2 cellular contexts compared by ENCODE assay signal in genomic region chr7:138442822-138443221, GRCh38.
TF ChIP-seq lines count a peak whose summit lies in the region.

No MANE protein-coding gene starts in this region.

TF ChIP-seq in K562, 482 proteins besides CTCF, POLR2A, EP300 and RAD21:
- no peak for TF ChIP-seq THAP7 (CRISPR knock-in tag; IDR thresholded peaks at IDR 0.05)
- TF ChIP-seq CHAMP1 (IDR thresholded peaks at IDR 0.05), result 0 out of 2 replicates have a peak, but pooled peaks have one; percentile 17
- TF ChIP-seq ARID1B (IDR thresholded peaks at IDR 0.05), result 0 out of 2 replicates have a peak, but pooled peaks have one; percentile 22
- TF ChIP-seq NCOA2 (IDR thresholded peaks at IDR 0.05; ENCODE audit: partially characterized antibody in 2 of 2), result peak in 1 of 2 experiments; percentile 36
- TF ChIP-seq ZNF512 (tag; IDR thresholded peaks at IDR 0.05), result peak; percentile 90

TF ChIP-seq in H1, 55 proteins besides CTCF, POLR2A, EP300 and RAD21:
- TF ChIP-seq PHF8 (conservative IDR thresholded peaks at IDR 0.05; ENCODE audit: low read depth, low read length), result no peak
- TF ChIP-seq CEBPB (IDR thresholded peaks at IDR 0.05; ENCODE audit: low read depth, low read length), result no peak
- no peak for TF ChIP-seq POU5F1 (IDR thresholded peaks at IDR 0.05; ENCODE audit: low read depth, low read length)
- no peak for TF ChIP-seq USF2 (IDR thresholded peaks at IDR 0.05; ENCODE audit: low read length)
- TF ChIP-seq E2F6 (IDR thresholded peaks at IDR 0.05), result no peak
- no peak for TF ChIP-seq ATF3 (IDR thresholded peaks at IDR 0.05; ENCODE audit: insufficient read depth, low read depth, low read length)
- TF ChIP-seq CBX5 (IDR thresholded peaks at IDR 0.05; ENCODE audit: low read depth, low read length), result no peak
- no peak for TF ChIP-seq CHD2 (IDR thresholded peaks at IDR 0.05; ENCODE audit: low read length)
- no peak for TF ChIP-seq BRCA1 (IDR thresholded peaks at IDR 0.05; ENCODE audit: low read depth, low read length)
- no peak for TF ChIP-seq ATF2 (IDR thresholded peaks at IDR 0.05; ENCODE audit: low read length)
- no peak for TF ChIP-seq RFX5 (IDR thresholded peaks at IDR 0.05; ENCODE audit: borderline replicate concordance, low read depth, low read length)
- TF ChIP-seq GABPA (IDR thresholded peaks at IDR 0.05; ENCODE audit: borderline replicate concordance, insufficient read depth, low read length), result no peak
- TF ChIP-seq MAFK (IDR thresholded peaks at IDR 0.05; ENCODE audit: low read depth, low read length), result no peak
- no peak for TF ChIP-seq CREB1 (IDR thresholded peaks at IDR 0.05)
- TF ChIP-seq NANOG (IDR thresholded peaks at IDR 0.05; ENCODE audit: insufficient read depth, low read depth, low read length, poor library complexity, severe bottlenecking), result no peak
- no peak for TF ChIP-seq SIRT6 (IDR thresholded peaks at IDR 0.05; ENCODE audit: low read length)
- TF ChIP-seq HDAC2 (IDR thresholded peaks at IDR 0.05; ENCODE audit: borderline replicate concordance in 1 of 2, low read depth in 2 of 2, low read length in 2 of 2), result no peak
- no peak for TF ChIP-seq HDAC6 (IDR thresholded peaks at IDR 0.05; ENCODE audit: low read depth, low read length)
- TF ChIP-seq POLR2AphosphoS5 (IDR thresholded peaks at IDR 0.05; ENCODE audit: low read depth, low read length), result no peak
- no peak for TF ChIP-seq TAF7 (optimal IDR thresholded peaks at IDR 0.05; ENCODE audit: borderline replicate concordance, low read depth, low read length)
